ENCODE assay signal across 8 cellular contexts in genomic region chr1:232806071-232806510, GRCh38. TPM values are rescaled to one million over a fixed set of nuclear protein-coding genes. Genes with fewer than 3 reads are reported as not detected.
DNase-seq lines count a peak whose midpoint lies in the region; ATAC-seq and TF ChIP-seq lines count a peak whose summit lies in the region.

No MANE protein-coding gene starts in this region.

- in situ Hi-C loops in astrocyte of the cerebellum (cut with HindIII; ENCODE audit: low sequenced_read_pairs), result no loop called here

- H3K4me1 ChIP-seq in right lobe of liver, result peaks cover 0 to 5% (median 3%) of the 10 kb centered on the region in 4 donors
- peaks cover 0 to 12% (median 4%) of the 10 kb centered on the region in 4 donors for H3K4me1 ChIP-seq in tibial nerve

- TF ChIP-seq CTCF in astrocyte of the cerebellum (IDR thresholded peaks at IDR 0.05; ENCODE audit: low read depth, low read length, missing control alignments) (no peak), right lobe of liver (IDR thresholded peaks at IDR 0.05) (no peak), tibial nerve (IDR thresholded peaks at IDR 0.05) (no peak)

- H3K27ac ChIP-seq in right lobe of liver (peak overlapping the region; percentile 66 to 79 (median 70)), tibial nerve (peak overlapping the region in 3 of 4 donors; percentile 67 to 89 (median 86))

- H3K4me3 Mint-ChIP-seq in activated naive CD4-positive, alpha-beta T cell treated with anti-CD3 and anti-CD28 coated beads for 36 hours, result peak overlapping the region; percentile 81

- no peak for DNase-seq in activated naive CD4-positive, alpha-beta T cell treated with anti-CD3 and anti-CD28 coated beads for 36 hours
- no peak for DNase-seq in activated naive CD4-positive, alpha-beta T cell treated with anti-CD3 and anti-CD28 coated beads, Interleukin-2, amount 50 U/mL, for 72 hours (ENCODE audit: low spot score in 2 of 2)
- no peak for DNase-seq in astrocyte of the cerebellum (ENCODE audit: low read depth)
- DNase-seq in right lobe of liver, result no peak
- no peak for DNase-seq in tibial nerve (ENCODE audit: low spot score in 2 of 2)
- DNase-seq in stimulated activated CD4-positive, alpha-beta T cell treated with anti-CD3 and anti-CD28 coated beads, Interleukin-4, amount 100 ng/mL, for 1 hour, result no peak
- DNase-seq in NCI-H510A treated with DMSO at 0.1 percent for 48 hours (lab: John Stamatoyannopoulos, UW), result no peak

- H3K36me3 ChIP-seq in right lobe of liver (no peaks in the 10 kb centered on the region), tibial nerve (no peaks in the 10 kb centered on the region)

- intact Hi-C loops in activated naive CD4-positive, alpha-beta T cell treated with anti-CD3 and anti-CD28 coated beads for 36 hours (cut with micrococcal nuclease), result loop anchor here (5.0 kb wide), 1 partner anchor 1829 kb away; the partner anchor contains the start of genes ARV1 and TTC13
- intact Hi-C loops in right lobe of liver (cut with DNase I), result no loop called here

- peaks cover 17% of the 10 kb centered on the region for H3K4me1 Mint-ChIP-seq in activated naive CD4-positive, alpha-beta T cell treated with anti-CD3 and anti-CD28 coated beads for 36 hours (ENCODE audit: low read depth)

- H3K4me3 ChIP-seq in astrocyte of the cerebellum (ENCODE audit: low read depth, low read length), result peak overlapping the region; percentile 46
- peak overlapping the region; percentile 71 to 80 (median 77) for H3K4me3 ChIP-seq in right lobe of liver
- H3K4me3 ChIP-seq in tibial nerve, result peak overlapping the region; percentile 52 to 96 (median 72)

- no peak for ATAC-seq in activated naive CD4-positive, alpha-beta T cell treated with anti-CD3 and anti-CD28 coated beads, Interleukin-2, amount 50 U/mL, for 72 hours
- no peak for ATAC-seq in right lobe of liver
- ATAC-seq in HG02973 (IDR thresholded peaks at IDR 0.05; ENCODE audit: unreplicated experiment), result no peak

- H3K9me3 ChIP-seq in right lobe of liver (no peaks in the 10 kb centered on the region), tibial nerve (peaks cover 0 to 32% (median 0%) of the 10 kb centered on the region in 4 donors)

- H3K27ac Mint-ChIP-seq in activated naive CD4-positive, alpha-beta T cell treated with anti-CD3 and anti-CD28 coated beads for 36 hours, result no peak overlapping the region
- peak overlapping the region in 1 of 2 donors; percentile 91 for H3K27ac Mint-ChIP-seq in activated naive CD4-positive, alpha-beta T cell treated with anti-CD3 and anti-CD28 coated beads, Interleukin-2, amount 50 U/mL, for 72 hours

- no peak for TF ChIP-seq POLR2A in right lobe of liver (IDR thresholded peaks at IDR 0.05)
- no peak for TF ChIP-seq POLR2A in tibial nerve (IDR thresholded peaks at IDR 0.05)

- CTCF ChIA-PET in activated naive CD4-positive, alpha-beta T cell treated with anti-CD3 and anti-CD28 coated beads for 36 hours (lab: Charles Lee), result no interaction called here

- no peak for TF ChIP-seq EP300 in tibial nerve (IDR thresholded peaks at IDR 0.05)

- H3K27me3 ChIP-seq in right lobe of liver (no peaks in the 10 kb centered on the region), tibial nerve (no peaks in the 10 kb centered on the region)

- no peaks in the 10 kb centered on the region for H3K36me3 Mint-ChIP-seq in activated naive CD4-positive, alpha-beta T cell treated with anti-CD3 and anti-CD28 coated beads for 36 hours (ENCODE audit: low read depth)
- H3K36me3 Mint-ChIP-seq in activated naive CD4-positive, alpha-beta T cell treated with anti-CD3 and anti-CD28 coated beads, Interleukin-2, amount 50 U/mL, for 72 hours, result peaks cover 21 to 27% of the 10 kb centered on the region in 2 donors

- peaks cover 21% of the 10 kb centered on the region for H3K9me3 Mint-ChIP-seq in activated naive CD4-positive, alpha-beta T cell treated with anti-CD3 and anti-CD28 coated beads for 36 hours
- peaks cover 12 to 21% of the 10 kb centered on the region in 2 donors for H3K9me3 Mint-ChIP-seq in activated naive CD4-positive, alpha-beta T cell treated with anti-CD3 and anti-CD28 coated beads, Interleukin-2, amount 50 U/mL, for 72 hours

- no peaks in the 10 kb centered on the region for H3K27me3 Mint-ChIP-seq in activated naive CD4-positive, alpha-beta T cell treated with anti-CD3 and anti-CD28 coated beads for 36 hours (ENCODE audit: low read depth)

- WGBS in right lobe of liver (ENCODE audit: insufficient coverage, low coverage, low lambda C conversion rate, missing lambda C conversion rate), result 43% methylated on average over 3 of the region's 4 CpGs
- 78 to 87% methylated on average over 4 of the region's 4 CpGs for WGBS in tibial nerve, 2 donors

RNA-seq across cellular contexts. Expression of gene MAP10, which starts 0.9 kb away (rescaled TPM):
- under 1 TPM; 0.43 to 0.54 TPM for total RNA-seq in activated naive CD4-positive, alpha-beta T cell treated with anti-CD3 and anti-CD28 coated beads for 36 hours
- 1 to 10 TPM in 1 of 2 donors, under 1 TPM in 1; 0.64 to 1.9 TPM for total RNA-seq in activated naive CD4-positive, alpha-beta T cell treated with anti-CD3 and anti-CD28 coated beads, Interleukin-2, amount 50 U/mL, for 72 hours
- 1 to 10 TPM; 1.5 to 3.0 (median 1.8) TPM for total RNA-seq in right lobe of liver
- total RNA-seq in tibial nerve, result 1 to 10 TPM; 2.5 to 3.7 (median 3.2) TPM
